26 cellular contexts compared by ENCODE assay signal in the genomic region with DNA sequence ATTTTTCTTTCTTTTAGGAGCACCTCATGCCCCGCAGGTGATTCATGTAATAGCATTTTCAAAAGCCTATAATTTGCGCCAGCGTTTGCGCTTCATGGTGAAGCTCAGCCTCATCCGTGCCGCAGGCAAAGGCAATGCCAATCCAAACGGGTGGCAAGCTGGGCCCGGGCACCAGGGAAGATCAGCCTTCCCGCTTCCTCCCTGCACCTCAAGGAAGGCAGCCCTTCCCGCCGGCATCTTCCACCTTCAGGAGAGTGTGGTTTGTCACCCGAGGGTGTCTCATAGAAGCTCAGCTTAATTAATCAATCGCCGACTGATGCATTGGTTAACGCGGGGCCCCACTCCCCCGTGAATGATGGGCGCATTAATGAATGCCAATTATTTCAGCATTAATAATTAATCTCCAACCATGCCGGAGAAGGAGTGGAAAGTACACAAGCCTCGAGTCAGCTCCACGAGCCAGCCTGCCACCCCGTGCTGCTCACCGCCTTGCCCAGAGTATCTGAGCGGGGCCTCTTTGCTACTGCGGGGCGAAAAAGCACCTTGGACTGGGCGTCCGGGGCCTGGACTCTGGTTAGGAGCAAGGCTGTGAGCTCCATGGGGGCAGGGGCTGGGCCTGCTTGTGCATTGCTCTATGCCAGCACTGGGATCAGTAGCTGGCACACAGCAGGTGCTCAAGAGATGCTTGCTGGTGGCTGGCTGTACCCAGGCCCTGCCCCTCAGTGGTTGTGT.
"Had no signal": no experiment of that assay in that cellular context is flagged by ENCODE, and none has a peak within 500 bp of the region (broad histone marks: within the 10 kb centered on the region; RNA-seq: fewer than 3 reads in every experiment).

No MANE protein-coding gene starts in this region.

- H3K9me3 ChIP-seq: esophagus muscularis mucosa, gastroesophageal sphincter, heart left ventricle, left lung, mucosa of descending colon, prostate gland, right atrium auricular region, sigmoid colon, stomach, thyroid gland, vagina had no signal

- H3K4me3 ChIP-seq: esophagus muscularis mucosa, gastroesophageal sphincter, heart left ventricle, left lung, mucosa of descending colon, prostate gland, right atrium auricular region, sigmoid colon, stomach, thyroid gland, vagina had no signal

- H3K9ac ChIP-seq: parathyroid adenoma had no signal

- H3K36me3 ChIP-seq: esophagus muscularis mucosa, gastroesophageal sphincter, heart left ventricle, left lung, prostate gland, right atrium auricular region, sigmoid colon, stomach, thyroid gland, vagina had no signal

- DNase-seq: dermis blood vessel endothelial cell; effector memory CD4-positive, alpha-beta T cell; hippocampal formation; left cardiac atrium; mesenchymal stem cell; mucosa of descending colon; naive B cell; sigmoid colon; stimulated activated CD4-positive, alpha-beta T cell treated with anti-CD3 and anti-CD28 coated beads, Interleukin-2, amount 100 ng/mL, for 24 hours; stimulated activated CD4-positive, alpha-beta T cell treated with anti-CD3 and anti-CD28 coated beads, Interleukin-4, amount 100 ng/mL, for 24 hours; stimulated activated naive CD4-positive, alpha-beta T cell treated with Interleukin-2 at 50 U/mL for 16 hours; stomach; thyroid gland had no signal

- H3K27ac ChIP-seq: esophagus muscularis mucosa, foreskin keratinocyte, gastroesophageal sphincter, heart left ventricle, left lung, parathyroid adenoma, prostate gland, right atrium auricular region, sigmoid colon, stomach, thyroid gland, vagina had no signal

- FAIRE-seq: endothelial cell of umbilical vein, islet of Langerhans had no signal

- ATAC-seq: foreskin keratinocyte; gastroesophageal sphincter; heart left ventricle; left cardiac atrium; left lung; mucosa of descending colon; natural killer cell treated with Interleukin-12 subunit alpha and Interleukin-12 subunit beta and Interleukin-15 and Interleukin-18, amount 100 ng/mL, for 72 hours; stimulated activated effector memory CD8-positive, alpha-beta T cell treated with anti-CD3 and anti-CD28 coated beads, Interleukin-12 subunit alpha, Interleukin-12 subunit beta, amount 100 ng/mL, for 72 hours had no signal

- H3K4me1 ChIP-seq: foreskin keratinocyte, gastroesophageal sphincter, left lung, parathyroid adenoma, prostate gland, right atrium auricular region, sigmoid colon, thyroid gland, vagina had no signal

- H3K27me3 ChIP-seq: left lung, right atrium auricular region, sigmoid colon, thyroid gland, vagina had no signal
